ENCODE assay signal across 9 cellular contexts in genomic region chr3:193594946-193595689, GRCh38. TPM values are rescaled to one million over a fixed set of nuclear protein-coding genes. Genes with fewer than 3 reads are reported as not detected.
DNase-seq lines count a peak whose midpoint lies in the region; ATAC-seq, FAIRE-seq and TF ChIP-seq lines count a peak whose summit lies in the region.
"Had no signal": no experiment of that assay in that cellular context is flagged by ENCODE, and none has a peak within 500 bp of the region (broad histone marks: within the 10 kb centered on the region; RNA-seq: fewer than 3 reads in every experiment).

No MANE protein-coding gene starts in this region.

- H3K9me2 ChIP-seq in Karpas-422 (replicated peaks; ENCODE audit: insufficient read depth, low read length), result no peaks in the 10 kb centered on the region

- no peak for TF ChIP-seq CTCF in CD8-positive, alpha-beta T cell (IDR thresholded peaks at IDR 0.05)
- no peak for TF ChIP-seq CTCF in astrocyte of the spinal cord (IDR thresholded peaks at IDR 0.05; ENCODE audit: low read depth, low read length)
- TF ChIP-seq CTCF in ascending aorta (IDR thresholded peaks at IDR 0.05), result no peak

- POLR2A ChIA-PET in CD8-positive, alpha-beta T cell (lab: Charles Lee), result no interaction called here
- POLR2A ChIA-PET in naive thymus-derived CD4-positive, alpha-beta T cell (lab: Charles Lee), result no interaction called here

- no peak for FAIRE-seq in GM12891 (lab: Jason Lieb, UNC)

- no peak for DNase-seq in CD8-positive, alpha-beta T cell
- DNase-seq in Karpas-422 (no peak), astrocyte of the spinal cord (ENCODE audit: low read depth, low spot score) (peak; percentile 13), ascending aorta (ENCODE audit: low spot score in 2 of 2) (no peak), GM12891 (ENCODE audit: insufficient read length, low spot score) (no peak)
- no peak for DNase-seq in naive thymus-derived CD4-positive, alpha-beta T cell
- DNase-seq: erythroblast had no signal

- H3K4me1 Mint-ChIP-seq in CD8-positive, alpha-beta T cell (ENCODE audit: low read depth), result peaks cover 76% of the 10 kb centered on the region
- peaks cover 52 to 87% (median 79%) of the 10 kb centered on the region in 7 donors for H3K4me1 Mint-ChIP-seq in naive thymus-derived CD4-positive, alpha-beta T cell

- peaks cover 88% of the 10 kb centered on the region for H3K79me2 ChIP-seq in Karpas-422 (ENCODE audit: low read length)

- H4K20me1 ChIP-seq in Karpas-422 (ENCODE audit: insufficient read depth, low read depth, low read length), result peaks cover 17% of the 10 kb centered on the region

- CTCF ChIA-PET in CD8-positive, alpha-beta T cell (lab: Charles Lee), result no interaction called here
- CTCF ChIA-PET in naive thymus-derived CD4-positive, alpha-beta T cell (lab: Charles Lee), result no interaction called here

- H3K27me3 Mint-ChIP-seq in CD8-positive, alpha-beta T cell (ENCODE audit: low read depth), result no peaks in the 10 kb centered on the region
- no peaks in the 10 kb centered on the region for H3K27me3 Mint-ChIP-seq in naive thymus-derived CD4-positive, alpha-beta T cell

- peak overlapping the region; percentile 47 for H3K27ac Mint-ChIP-seq in CD8-positive, alpha-beta T cell
- peak overlapping the region in 4 of 9 donors; percentile 38 to 96 (median 74) for H3K27ac Mint-ChIP-seq in naive thymus-derived CD4-positive, alpha-beta T cell

- no peak for ATAC-seq in CD8-positive, alpha-beta T cell
- ATAC-seq in naive thymus-derived CD4-positive, alpha-beta T cell, result no peak
- ATAC-seq in HG03139 (IDR thresholded peaks at IDR 0.05; ENCODE audit: unreplicated experiment), result no peak
- no peak for ATAC-seq in HG02759 (IDR thresholded peaks at IDR 0.05; ENCODE audit: unreplicated experiment)

- no peaks in the 10 kb centered on the region for H3K27me3 ChIP-seq in CD8-positive, alpha-beta T cell (ENCODE audit: insufficient read depth, low read length)
- H3K27me3 ChIP-seq in Karpas-422 (ENCODE audit: low read length) (no peaks in the 10 kb centered on the region), ascending aorta (no peaks in the 10 kb centered on the region)
- no peaks in the 10 kb centered on the region for H3K27me3 ChIP-seq in naive thymus-derived CD4-positive, alpha-beta T cell (ENCODE audit: control insufficient read depth in 2 of 2, insufficient read depth in 2 of 2, low read length in 2 of 2)

- H3K36me3 ChIP-seq in CD8-positive, alpha-beta T cell (ENCODE audit: insufficient read depth, low read length), result no peaks in the 10 kb centered on the region
- H3K36me3 ChIP-seq in Karpas-422 (ENCODE audit: insufficient read depth, low read length) (peaks cover 33% of the 10 kb centered on the region; the same call in 1 of the 2 replicates), ascending aorta (peaks cover 0 to 3% of the 10 kb centered on the region in 2 donors)
- peaks cover 0 to 9% (median 0%) of the 10 kb centered on the region in 3 experiments for H3K36me3 ChIP-seq in naive thymus-derived CD4-positive, alpha-beta T cell (ENCODE audit: control insufficient read depth in 2 of 3, insufficient read depth in 3 of 3, low read length in 3 of 3)

- in situ Hi-C loops in astrocyte of the spinal cord (cut with HindIII; ENCODE audit: low sequenced_read_pairs), result no loop called here

- H3K4me3 Mint-ChIP-seq in CD8-positive, alpha-beta T cell, result peak overlapping the region; percentile 99
- H3K4me3 Mint-ChIP-seq in naive thymus-derived CD4-positive, alpha-beta T cell, result peak overlapping the region; percentile 29 to 98 (median 94)

- peaks cover 42% of the 10 kb centered on the region for H3K36me3 Mint-ChIP-seq in CD8-positive, alpha-beta T cell
- peaks cover 8 to 18% (median 13%) of the 10 kb centered on the region in 5 donors for H3K36me3 Mint-ChIP-seq in naive thymus-derived CD4-positive, alpha-beta T cell

- no peak overlapping the region for H3K27ac ChIP-seq in CD8-positive, alpha-beta T cell (ENCODE audit: low read depth, low read length)
- H3K27ac ChIP-seq in Karpas-422 (ENCODE audit: low read length) (no peak overlapping the region), ascending aorta (no peak overlapping the region)
- no peak overlapping the region for H3K27ac ChIP-seq in naive thymus-derived CD4-positive, alpha-beta T cell (ENCODE audit: low read depth, low read length)

- peak overlapping the region; percentile 91 for H3K4me2 ChIP-seq in Karpas-422 (ENCODE audit: low read depth, low read length, poor library complexity, severe bottlenecking)

- H3K4me3 ChIP-seq in CD8-positive, alpha-beta T cell (ENCODE audit: low read depth, low read length), result no peak overlapping the region
- H3K4me3 ChIP-seq in Karpas-422 (ENCODE audit: low read length), result peak overlapping the region; percentile 84
- no peak overlapping the region for H3K4me3 ChIP-seq in astrocyte of the spinal cord (ENCODE audit: low read depth, low read length)
- H3K4me3 ChIP-seq in naive thymus-derived CD4-positive, alpha-beta T cell (ENCODE audit: low read length), result no peak overlapping the region
- H3K4me3 ChIP-seq in ascending aorta, result no peak overlapping the region

- no peak overlapping the region for H2AFZ ChIP-seq in Karpas-422 (ENCODE audit: low read length)

- no peak for TF ChIP-seq POLR2A in GM12891 (IDR thresholded peaks at IDR 0.05; ENCODE audit: low read depth, low read length)

- no peaks in the 10 kb centered on the region for H3K9me3 Mint-ChIP-seq in CD8-positive, alpha-beta T cell
- no peaks in the 10 kb centered on the region for H3K9me3 Mint-ChIP-seq in naive thymus-derived CD4-positive, alpha-beta T cell

- intact Hi-C loops in CD8-positive, alpha-beta T cell (cut with DNase I, micrococcal nuclease), result loop anchor here in 1 of 2 experiments (5.0 kb wide), 1 partner anchor 542 kb away; the partner anchor contains the start of gene HES1
- intact Hi-C loops in naive thymus-derived CD4-positive, alpha-beta T cell (cut with micrococcal nuclease), result loop anchor here (5.0 to 10.0 kb wide), 5 partner anchors 542 to 987 kb away; partner anchors contain the start of genes HES1 (in 2 of the 2), MB21D2 (in 2 of the 2) and ATP13A3 (in 1 of the 2)
- intact Hi-C loops in ascending aorta (cut with DNase I), result loop anchor here (5.0 to 10.0 kb wide), 4 partner anchors 547 to 987 kb away; partner anchors contain the start of gene MB21D2

- peak overlapping the region; percentile 90 for H3K9ac ChIP-seq in Karpas-422 (ENCODE audit: low read length)

- peaks cover 20% of the 10 kb centered on the region for H3K4me1 ChIP-seq in CD8-positive, alpha-beta T cell (ENCODE audit: insufficient read depth, low read length)
- peaks cover 30% of the 10 kb centered on the region for H3K4me1 ChIP-seq in Karpas-422 (ENCODE audit: low read length)
- peaks cover 18 to 24% of the 10 kb centered on the region in 2 donors for H3K4me1 ChIP-seq in naive thymus-derived CD4-positive, alpha-beta T cell (ENCODE audit: control insufficient read depth in 2 of 2, insufficient read depth in 2 of 2, low read length in 2 of 2)
- peaks cover 4 to 10% of the 10 kb centered on the region in 2 donors for H3K4me1 ChIP-seq in ascending aorta

- no peaks in the 10 kb centered on the region for H3K9me3 ChIP-seq in CD8-positive, alpha-beta T cell (ENCODE audit: low read length)
- H3K9me3 ChIP-seq in Karpas-422 (ENCODE audit: low read length), result no peaks in the 10 kb centered on the region
- H3K9me3 ChIP-seq in naive thymus-derived CD4-positive, alpha-beta T cell (ENCODE audit: control insufficient read depth in 2 of 3, low read length in 3 of 3), result no peaks in the 10 kb centered on the region
- H3K9me3 ChIP-seq in ascending aorta, result no peaks in the 10 kb centered on the region

TF ChIP-seq in GM12891, 5 proteins besides CTCF, POLR2A, EP300 and RAD21:
- no peak for TF ChIP-seq SPI1 (IDR thresholded peaks at IDR 0.05; ENCODE audit: low read depth, low read length)
- no peak for TF ChIP-seq PAX5 (IDR thresholded peaks at IDR 0.05; ENCODE audit: insufficient read depth, low read length, severe bottlenecking)
- no peak for TF ChIP-seq POU2F2 (IDR thresholded peaks at IDR 0.05; ENCODE audit: low read depth, low read length)
- TF ChIP-seq TAF1 (IDR thresholded peaks at IDR 0.05; ENCODE audit: low read depth, low read length), result no peak
- no peak for TF ChIP-seq POLR2AphosphoS5 (IDR thresholded peaks at IDR 0.05; ENCODE audit: low read depth, low read length)
TF ChIP-seq in GM12891: peak in this region for 0.

RNA-seq across cellular contexts. Expression of gene OPA1, which starts 2.1 kb away (rescaled TPM):
- total RNA-seq in CD8-positive, alpha-beta T cell, result 10 to 100 TPM; 64.0 to 69.9 TPM
- 96.9 and 127 TPM in 2 replicates for total RNA-seq in Karpas-422 (2014; rRNA removed; shearing (Covaris generic); ENCODE audit: low replicate concordance)
- 10 to 100 TPM; 50.7 to 70.0 (median 59.4) TPM for total RNA-seq in naive thymus-derived CD4-positive, alpha-beta T cell
- polyA plus RNA-seq in naive thymus-derived CD4-positive, alpha-beta T cell, result 10 to 100 TPM; 22.9 to 25.8 TPM
- total RNA-seq in ascending aorta, result 19.5 TPM
- polyA plus RNA-seq in GM12891 (2012; ENCODE audit: low read depth, missing spikeins), result 28.9 TPM

RNA-seq across cellular contexts. Expression of gene ATP13A4, which starts 40.4 kb away (rescaled TPM):
- 1 to 10 TPM; 1.8 to 2.3 TPM for total RNA-seq in CD8-positive, alpha-beta T cell
- 9.7 and 21.1 TPM in 2 replicates for total RNA-seq in Karpas-422 (2014; rRNA removed; shearing (Covaris generic); ENCODE audit: low replicate concordance)
- 1 to 10 TPM in 4 of 5 experiments, under 1 TPM in 1; 0.78 to 3.3 (median 1.6) TPM for total RNA-seq in naive thymus-derived CD4-positive, alpha-beta T cell
- polyA plus RNA-seq in naive thymus-derived CD4-positive, alpha-beta T cell, result under 1 TPM in 1 of 2 donors, not detected in 1; 0.12 TPM
- not detected for total RNA-seq in ascending aorta
- polyA plus RNA-seq in GM12891 (2012; ENCODE audit: low read depth, missing spikeins), result 0.54 TPM
